Comparison of ENCODE assay signal across 29 cellular contexts in genomic region chr12:118124333-118124874, GRCh38. TPM values are rescaled to one million over a fixed set of nuclear protein-coding genes. Genes with fewer than 3 reads are reported as not detected.
DNase-seq lines count a peak whose midpoint lies in the region; ATAC-seq and TF ChIP-seq lines count a peak whose summit lies in the region.
"Had no signal": no experiment of that assay in that cellular context is flagged by ENCODE, and none has a peak within 500 bp of the region (broad histone marks: within the 10 kb centered on the region; RNA-seq: fewer than 3 reads in every experiment).

No MANE protein-coding gene starts in this region.

- H3K9me3 ChIP-seq in adrenal gland (replicated peaks in 1 of 3), result no peaks in the 10 kb centered on the region

- H3K4me1 ChIP-seq in adrenal gland (replicated peaks in 1 of 2), result peaks cover 14 to 25% of the 10 kb centered on the region in 2 donors

- intact Hi-C loops in adrenal gland (cut with DNase I) (no loop called here), left colon (cut with DNase I, micrococcal nuclease) (no loop called here), head of caudate nucleus (cut with DNase I) (loop anchor here (5.0 kb wide), 1 partner anchor 253 kb away; the partner anchor contains the start of gene SUDS3)

- no peaks in the 10 kb centered on the region for H3K36me3 ChIP-seq in adrenal gland (replicated peaks in 1 of 2)

- peak overlapping the region; percentile 79 for H3K27ac Mint-ChIP-seq in nephron progenitor cell
- H3K27ac Mint-ChIP-seq: B cell; CD14-positive monocyte; CD8-positive, alpha-beta memory T cell; H9 had no signal

- H3K9me3 Mint-ChIP-seq in nephron progenitor cell, result peaks cover 10% of the 10 kb centered on the region
- H3K9me3 Mint-ChIP-seq: CD8-positive, alpha-beta memory T cell had no signal

- no peak for TF ChIP-seq CTCF in adrenal gland (IDR thresholded peaks at IDR 0.05)
- TF ChIP-seq CTCF in nephron progenitor cell (IDR thresholded peaks at IDR 0.05), result no peak

- no peaks in the 10 kb centered on the region for H3K27me3 ChIP-seq in adrenal gland

- WGBS in adrenal gland, 4 donors, result 53 to 62% (median 59%) methylated on average over 4 to 5 of the region's 5 CpGs

- H3K27ac ChIP-seq in adrenal gland, result peak overlapping the region in 4 of 5 donors; percentile 7 to 85 (median 60)
- H3K27ac ChIP-seq: HL-60, RWPE1 had no signal

- TF ChIP-seq POLR2A in adrenal gland (IDR thresholded peaks at IDR 0.05), result no peak

- no peak overlapping the region for H3K4me3 Mint-ChIP-seq in nephron progenitor cell
- H3K4me3 Mint-ChIP-seq: B cell; CD14-positive monocyte; CD8-positive, alpha-beta memory T cell; H9 had no signal

- ATAC-seq in left colon, result peak; percentile 45
- ATAC-seq in HG03571 (IDR thresholded peaks at IDR 0.05; ENCODE audit: unreplicated experiment), result no peak
- no peak for ATAC-seq in HG02763 (IDR thresholded peaks at IDR 0.05; ENCODE audit: unreplicated experiment)
- ATAC-seq: GM12878, Panc1 had no signal

- DNase-seq in adrenal gland (no peak), left colon (no peak), nephron progenitor cell (no peak), head of caudate nucleus (no peak), SKM-1 treated with dmso at 0.1 percent for 144 hours (lab: John Stamatoyannopoulos, UW; ENCODE audit: unreplicated experiment) (no peak)
- DNase-seq: CD8-positive, alpha-beta memory T cell; DMS 273 treated with DMSO at 0.1 percent for 48 hours; DMS79; EL; GDM1; H9; Kasumi-1; NCI-H1092 treated with DMSO at 0.1 percent for 48 hours; NCI-H1436; NCI-H187; NCI-H2081 treated with DMSO at 0.1 percent for 48 hours; NCI-H2171; NCI-H226; NCI-H510A; NCI-H69; SHP77 had no signal

- H3K4me1 Mint-ChIP-seq in nephron progenitor cell, result peaks cover 15% of the 10 kb centered on the region

- H3K36me3 Mint-ChIP-seq in nephron progenitor cell (ENCODE audit: low read depth), result no peaks in the 10 kb centered on the region
- H3K36me3 Mint-ChIP-seq: CD14-positive monocyte; CD8-positive, alpha-beta memory T cell had no signal

- H3K27me3 Mint-ChIP-seq in nephron progenitor cell (ENCODE audit: low read depth, poor library complexity), result no peaks in the 10 kb centered on the region
- H3K27me3 Mint-ChIP-seq: B cell; CD8-positive, alpha-beta memory T cell had no signal

- H3K4me3 ChIP-seq in adrenal gland, result no peak overlapping the region
- H3K4me3 ChIP-seq: GM12878 had no signal

RNA-seq across cellular contexts. Expression of gene PEBP1, which starts 11.5 kb away (rescaled TPM):
- total RNA-seq in adrenal gland (1,000 to 10,000 TPM; 1,179 to 3,690 (median 2,679) TPM), left colon (100 to 1,000 TPM; 186 to 205 TPM)
- polyA plus RNA-seq in adrenal gland, result 1,000 to 10,000 TPM; 1,847 to 2,719 (median 2,102) TPM

RNA-seq across cellular contexts. Expression of gene VSIG10, which starts 20.6 kb away (rescaled TPM):
- total RNA-seq in adrenal gland (10 to 100 TPM; 33.1 to 87.6 (median 68.1) TPM), left colon (10 to 100 TPM; 86.7 to 95.7 TPM)
- 10 to 100 TPM; 28.6 to 46.3 (median 31.8) TPM for polyA plus RNA-seq in adrenal gland

Comparison
In these comparisons a context has a peak if more than half of its experiments do, and no peak if none do; other contexts are left out.
1. RNA of gene PEBP1, which starts 11.5 kb away (total RNA-seq): 1,179 to 3,690 TPM in adrenal gland; 186 to 205 TPM in left colon; every median in the first group is over 4 times any median in the second.